26 cellular contexts compared by ENCODE assay signal in the genomic region with DNA sequence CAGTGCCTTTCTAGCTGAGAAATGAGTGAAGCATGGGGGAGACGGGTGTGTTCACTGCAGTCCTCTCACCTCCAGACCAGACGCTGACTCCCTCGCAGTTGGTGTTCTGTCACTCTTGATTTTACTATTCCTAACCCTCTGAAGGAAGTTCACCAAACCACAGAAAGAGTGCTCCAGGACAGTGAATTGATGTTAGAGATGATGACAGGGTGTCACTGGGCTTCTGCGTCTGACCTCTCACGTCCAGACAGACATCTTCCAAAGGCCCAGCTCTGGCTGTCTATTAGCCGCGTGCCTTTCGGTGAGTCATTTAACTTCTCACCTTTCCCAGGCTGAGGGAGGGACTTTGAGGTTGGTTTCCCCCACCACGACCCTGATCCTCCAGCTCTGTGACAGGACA. TPM values are rescaled to one million over a fixed set of nuclear protein-coding genes. Genes with fewer than 3 reads are reported as not detected.
DNase-seq lines count a peak whose midpoint lies in the region; ATAC-seq and TF ChIP-seq lines count a peak whose summit lies in the region.
"Had no signal": no experiment of that assay in that cellular context is flagged by ENCODE, and none has a peak within 500 bp of the region (broad histone marks: within the 10 kb centered on the region; RNA-seq: fewer than 3 reads in every experiment).

No MANE protein-coding gene starts in this region.

- no peaks in the 10 kb centered on the region for H3K9me3 Mint-ChIP-seq in type B pancreatic cell
- H3K9me3 Mint-ChIP-seq: CD4-positive, alpha-beta T cell; neural crest cell had no signal

- no peak overlapping the region for H3K27ac Mint-ChIP-seq in type B pancreatic cell
- H3K27ac Mint-ChIP-seq: CD4-positive, alpha-beta T cell had no signal

- H3K9me3 ChIP-seq in MG63 = no peaks in the 10 kb centered on the region
- H3K9me3 ChIP-seq: mucosa of descending colon, SJCRH30, upper lobe of right lung had no signal

- no peak overlapping the region for H3K4me3 Mint-ChIP-seq in type B pancreatic cell
- H3K4me3 Mint-ChIP-seq: CD4-positive, alpha-beta T cell; neural crest cell had no signal

- peaks cover 5% of the 10 kb centered on the region for H3K4me1 Mint-ChIP-seq in type B pancreatic cell (ENCODE audit: unreplicated experiment)

- TF ChIP-seq CTCF in GM12865 (IDR thresholded peaks at IDR 0.05; ENCODE audit: insufficient read depth, low read depth, low read length, missing control alignments) (no peak), type B pancreatic cell (conservative IDR thresholded peaks at IDR 0.05) (no peak)

- peaks cover 55% of the 10 kb centered on the region for H3K36me3 ChIP-seq in MG63

- peaks cover 14% of the 10 kb centered on the region for H3K36me3 Mint-ChIP-seq in type B pancreatic cell

- H3K27me3 Mint-ChIP-seq in type B pancreatic cell = no peaks in the 10 kb centered on the region

- H3K4me3 ChIP-seq in GM12865 (ENCODE audit: low read depth, low read length) (no peak overlapping the region), MG63 (no peak overlapping the region)
- H3K4me3 ChIP-seq: lung, mucosa of descending colon, SJCRH30, upper lobe of right lung had no signal

- H3K27me3 ChIP-seq in MG63 = no peaks in the 10 kb centered on the region
- H3K27me3 ChIP-seq: brain microvascular endothelial cell, SJCRH30, upper lobe of right lung had no signal

- DNase-seq in activated CD4-positive, alpha-beta T cell treated with anti-CD3 and anti-CD28 coated beads, Interleukin-2, amount 50 U/mL, for 48 hours = peak; percentile 13 to 32
- no peak for DNase-seq in activated CD4-positive, alpha-beta T cell treated with anti-CD3 and anti-CD28 coated beads, Interleukin-2, amount 50 U/mL, for 4 hours
- DNase-seq in GM12865 (ENCODE audit: low read depth) (peak; percentile 75), kidney tubule cell (ENCODE audit: low spot score) (peak; percentile 7), MG63 (no peak), HCEC 1CT (no peak), type B pancreatic cell (ENCODE audit: extremely low spot score, unreplicated experiment) (no peak)
- DNase-seq: 8988T; activated CD4-positive, CD25-positive, alpha-beta regulatory T cell treated with anti-CD3 and anti-CD28 coated beads, Interleukin-2, amount 50 U/mL, for 72 hours; activated gamma-delta T cell; brain microvascular endothelial cell; CD4-positive, alpha-beta T cell; DMS 273 treated with DMSO at 0.1 percent for 48 hours; glutamatergic neuron; GOT3; Karpas-422; mucosa of descending colon; NCI-H1048; NCI-H187; NCI-H526; SJCRH30; upper lobe of right lung had no signal

- ATAC-seq in HG02610 (IDR thresholded peaks at IDR 0.05; ENCODE audit: unreplicated experiment) = peak; percentile 48
- ATAC-seq: mucosa of descending colon, sciatic nerve, upper lobe of right lung had no signal

RNA-seq across cellular contexts. Expression of a gene that starts 8.2 kb away (rescaled TPM):
- total RNA-seq in MG63 (2014; rRNA removed; shearing (Covaris generic); ENCODE audit: low replicate concordance) = 3.7 and 3.8 TPM in 2 replicates
- 29.0 and 31.4 TPM in 2 replicates for total RNA-seq in type B pancreatic cell (ENCODE audit: low replicate concordance)

RNA-seq across cellular contexts. Expression of a gene that starts 8.5 kb away (rescaled TPM):
- total RNA-seq in MG63 (2014; rRNA removed; shearing (Covaris generic); ENCODE audit: low replicate concordance) = 25.7 and 27.8 TPM in 2 replicates
- 27.9 and 55.1 TPM in 2 replicates for total RNA-seq in type B pancreatic cell (ENCODE audit: low replicate concordance)

RNA-seq across cellular contexts. Expression of a gene that starts 57.7 kb away (rescaled TPM):
- total RNA-seq in MG63 (2014; rRNA removed; shearing (Covaris generic); ENCODE audit: low replicate concordance) = 94.3 and 129 TPM in 2 replicates
- total RNA-seq in type B pancreatic cell (ENCODE audit: low replicate concordance) = 116 and 132 TPM in 2 replicates

Comparison
In these comparisons a context has a peak if more than half of its experiments do, and no peak if none do; other contexts are left out.
1. DNase-seq: peak in activated CD4-positive, alpha-beta T cell treated with anti-CD3 and anti-CD28 coated beads, Interleukin-2, amount 50 U/mL, for 48 hours (2 of 2), GM12865 (single experiment) and kidney tubule cell (single experiment); none in activated CD4-positive, alpha-beta T cell treated with anti-CD3 and anti-CD28 coated beads, Interleukin-2, amount 50 U/mL, for 4 hours (0 of 2), MG63 (single experiment), HCEC 1CT (single experiment) and type B pancreatic cell (single experiment).